In genomic region chr9:134624119-134624826, GRCh38 we compare ENCODE assay signal across 16 cellular contexts. TPM values are rescaled to one million over a fixed set of nuclear protein-coding genes. Genes with fewer than 3 reads are reported as not detected.
DNase-seq lines count a peak whose midpoint lies in the region; ATAC-seq and TF ChIP-seq lines count a peak whose summit lies in the region.
"Had no signal": no experiment of that assay in that cellular context is flagged by ENCODE, and none has a peak within 500 bp of the region (broad histone marks: within the 10 kb centered on the region; RNA-seq: fewer than 3 reads in every experiment).

No MANE protein-coding gene starts in this region.

- no peak overlapping the region for H3K27ac ChIP-seq in adrenal gland
- no peak overlapping the region for H3K27ac ChIP-seq in lower lobe of right lung
- H3K27ac ChIP-seq in temporal lobe (ENCODE audit: low read depth, low read length), result peak overlapping the region; percentile 46
- H3K27ac ChIP-seq: gastrocnemius medialis, right lobe of liver, SK-N-MC, testis had no signal

- peak; percentile 11 for DNase-seq in activated CD8-positive, alpha-beta memory T cell treated with anti-CD3 and anti-CD28 coated beads, Interleukin-2, amount 50 U/mL, for 4 hours
- DNase-seq in activated CD8-positive, alpha-beta memory T cell treated with anti-CD3 and anti-CD28 coated beads, Interleukin-2, amount 10 ng/mL, durations not matched to agents 7 days and 5 days, result no peak
- DNase-seq in adrenal gland (peak in 5 of 7 donors; percentile 4 to 33 (median 6)), lower lobe of right lung (peak; percentile 43), T-helper 1 cell (no peak)
- DNase-seq: Karpas-422, naive B cell, NCI-H187 treated with DMSO at 0.1 percent for 48 hours, NCI-H82, testis had no signal

- H3K4me3 ChIP-seq in adrenal gland (no peak overlapping the region), lower lobe of right lung (no peak overlapping the region)
- H3K4me3 ChIP-seq: gastrocnemius medialis, right lobe of liver, SK-N-MC, testis had no signal

- H3K36me3 ChIP-seq in adrenal gland (replicated peaks in 1 of 2), result no peaks in the 10 kb centered on the region
- no peaks in the 10 kb centered on the region for H3K36me3 ChIP-seq in lower lobe of right lung
- H3K36me3 ChIP-seq: gastrocnemius medialis, right lobe of liver had no signal

- TF ChIP-seq POLR2A in adrenal gland (IDR thresholded peaks at IDR 0.05), result no peak

- H3K9me3 ChIP-seq in adrenal gland (replicated peaks in 1 of 3), result no peaks in the 10 kb centered on the region
- H3K9me3 ChIP-seq in lower lobe of right lung, result no peaks in the 10 kb centered on the region
- H3K9me3 ChIP-seq: gastrocnemius medialis, right lobe of liver, testis had no signal

- H3K4me3 Mint-ChIP-seq in activated CD8-positive, alpha-beta memory T cell treated with anti-CD3 and anti-CD28 coated beads, Interleukin-2, amount 10 ng/mL, durations not matched to agents 7 days and 5 days, result no peak overlapping the region
- H3K4me3 Mint-ChIP-seq: naive B cell had no signal

- no peaks in the 10 kb centered on the region for H3K4me1 ChIP-seq in adrenal gland (replicated peaks in 1 of 2)
- H3K4me1 ChIP-seq in lower lobe of right lung, result no peaks in the 10 kb centered on the region
- H3K4me1 ChIP-seq: gastrocnemius medialis, right lobe of liver, testis had no signal

- CTCF ChIA-PET in activated CD8-positive, alpha-beta memory T cell treated with anti-CD3 and anti-CD28 coated beads, Interleukin-2, amount 10 ng/mL, durations not matched to agents 7 days and 5 days (lab: Charles Lee), result no interaction called here

- no peaks in the 10 kb centered on the region for H3K36me3 Mint-ChIP-seq in activated CD8-positive, alpha-beta memory T cell treated with anti-CD3 and anti-CD28 coated beads, Interleukin-2, amount 10 ng/mL, durations not matched to agents 7 days and 5 days
- H3K36me3 Mint-ChIP-seq: naive B cell had no signal

- intact Hi-C loops in adrenal gland (cut with DNase I), result no loop called here
- intact Hi-C loops in lower lobe of right lung (cut with DNase I), result no loop called here

- no peaks in the 10 kb centered on the region for H3K27me3 Mint-ChIP-seq in activated CD8-positive, alpha-beta memory T cell treated with anti-CD3 and anti-CD28 coated beads, Interleukin-2, amount 10 ng/mL, durations not matched to agents 7 days and 5 days

- no peak for TF ChIP-seq CTCF in adrenal gland (IDR thresholded peaks at IDR 0.05)
- no peak for TF ChIP-seq CTCF in lower lobe of right lung (IDR thresholded peaks at IDR 0.05)

- H3K4me1 Mint-ChIP-seq in activated CD8-positive, alpha-beta memory T cell treated with anti-CD3 and anti-CD28 coated beads, Interleukin-2, amount 10 ng/mL, durations not matched to agents 7 days and 5 days, result no peaks in the 10 kb centered on the region
- H3K4me1 Mint-ChIP-seq: naive B cell had no signal

- WGBS in adrenal gland, 4 donors, result 83 to 90% (median 85%) methylated on average over 15 to 18 of the region's 18 CpGs

- ATAC-seq in activated CD8-positive, alpha-beta memory T cell treated with anti-CD3 and anti-CD28 coated beads, Interleukin-2, amount 10 ng/mL, durations not matched to agents 7 days and 5 days, result no peak
- ATAC-seq in lower lobe of right lung (no peak), GM19463 (IDR thresholded peaks at IDR 0.05; ENCODE audit: unreplicated experiment) (no peak), GM21825 (IDR thresholded peaks at IDR 0.05; ENCODE audit: unreplicated experiment) (no peak)
- ATAC-seq: gastrocnemius medialis, right lobe of liver had no signal

- no peak overlapping the region for H3K27ac Mint-ChIP-seq in activated CD8-positive, alpha-beta memory T cell treated with anti-CD3 and anti-CD28 coated beads, Interleukin-2, amount 10 ng/mL, durations not matched to agents 7 days and 5 days
- H3K27ac Mint-ChIP-seq: naive B cell had no signal

- no peaks in the 10 kb centered on the region for H3K9me3 Mint-ChIP-seq in activated CD8-positive, alpha-beta memory T cell treated with anti-CD3 and anti-CD28 coated beads, Interleukin-2, amount 10 ng/mL, durations not matched to agents 7 days and 5 days (ENCODE audit: low read depth)
- H3K9me3 Mint-ChIP-seq: naive B cell had no signal

- H3K27me3 ChIP-seq in adrenal gland (no peaks in the 10 kb centered on the region), lower lobe of right lung (ENCODE audit: low read depth) (peaks cover 5% of the 10 kb centered on the region)
- H3K27me3 ChIP-seq: right lobe of liver, testis had no signal

RNA-seq across cellular contexts. Expression of gene COL5A1, which starts 17.3 kb away (rescaled TPM):
- under 1 TPM; 0.09 to 0.16 TPM for total RNA-seq in activated CD8-positive, alpha-beta memory T cell treated with anti-CD3 and anti-CD28 coated beads, Interleukin-2, amount 10 ng/mL, durations not matched to agents 7 days and 5 days
- total RNA-seq in adrenal gland (10 to 100 TPM; 15.2 to 45.5 (median 32.5) TPM), lower lobe of right lung (29.0 TPM), temporal lobe (4.9 TPM)
- polyA plus RNA-seq in adrenal gland, result 10 to 100 TPM in 2 of 3 donors, 1 to 10 TPM in 1; 3.5 to 44.3 (median 14.1) TPM

Comparison
In these comparisons a context has a peak if more than half of its experiments do, and no peak if none do; other contexts are left out.
1. DNase-seq: peak in activated CD8-positive, alpha-beta memory T cell treated with anti-CD3 and anti-CD28 coated beads, Interleukin-2, amount 50 U/mL, for 4 hours (single experiment), adrenal gland (5 of 7) and lower lobe of right lung (single experiment); none in activated CD8-positive, alpha-beta memory T cell treated with anti-CD3 and anti-CD28 coated beads, Interleukin-2, amount 10 ng/mL, durations not matched to agents 7 days and 5 days (single experiment) and T-helper 1 cell (0 of 5).